11 cellular contexts compared by ENCODE assay signal in genomic region chr1:181318858-181319235, GRCh38.
DNase-seq lines count a peak whose midpoint lies in the region; ATAC-seq, FAIRE-seq and TF ChIP-seq lines count a peak whose summit lies in the region.
"Had no signal": no experiment of that assay in that cellular context is flagged by ENCODE, and none has a peak within 500 bp of the region (broad histone marks: within the 10 kb centered on the region; RNA-seq: fewer than 3 reads in every experiment).

No MANE protein-coding gene starts in this region.

- H3K79me1 ChIP-seq in H1 (ENCODE audit: low read depth, low read length) (no peaks in the 10 kb centered on the region; the same call in 1 of the 2 replicates), neuronal stem cell (ENCODE audit: low read depth, low read length) (no peaks in the 10 kb centered on the region)

- no peak overlapping the region for H4K5ac ChIP-seq in H1 (ENCODE audit: insufficient read length, low read depth, low read length)

- H2AK5ac ChIP-seq in H1 (ENCODE audit: low read depth, low read length) (no peak overlapping the region), neuronal stem cell (ENCODE audit: low read depth, low read length) (no peak overlapping the region)

- no peak overlapping the region for H3K56ac ChIP-seq in H1 (replicated peaks; ENCODE audit: insufficient read length, low read depth, low read length)

- H3K36me3 ChIP-seq in GM23248 (ENCODE audit: low read depth) (no peaks in the 10 kb centered on the region), H1 (ENCODE audit: control insufficient read depth in 2 of 4, insufficient read depth in 4 of 4, low read length in 3 of 4) (no peaks in the 10 kb centered on the region), neuronal stem cell (replicated peaks in 1 of 2; ENCODE audit: control insufficient read depth in 2 of 2, insufficient read depth in 2 of 2, low read length in 2 of 2) (no peaks in the 10 kb centered on the region)
- H3K36me3 ChIP-seq: cardiac muscle cell had no signal

- H3K4ac ChIP-seq in H1 (replicated peaks; ENCODE audit: insufficient read length, low read depth, low read length), result no peak overlapping the region
- no peak overlapping the region for H3K4ac ChIP-seq in neuronal stem cell (ENCODE audit: low read length)

- no peaks in the 10 kb centered on the region for H3K36me3 Mint-ChIP-seq in activated CD4-positive, alpha-beta T cell treated with anti-CD3 and anti-CD28 coated beads, Interleukin-2, amount 10 ng/mL, durations not matched to agents 7 days and 5 days (ENCODE audit: low read depth)

- H3K27ac ChIP-seq in GM23248, result no peak overlapping the region
- no peak overlapping the region for H3K27ac ChIP-seq in H1 (ENCODE audit: low read depth, low read length)
- H3K27ac ChIP-seq in neuronal stem cell (replicated peaks; ENCODE audit: low read length), result no peak overlapping the region
- H3K27ac ChIP-seq: cardiac muscle cell had no signal

- in situ Hi-C loops in GM23248 (cut with MboI), result no loop called here

- POLR2A ChIA-PET in activated CD4-positive, alpha-beta T cell treated with anti-CD3 and anti-CD28 coated beads, Interleukin-2, amount 10 ng/mL, durations not matched to agents 7 days and 5 days (lab: Charles Lee), result no interaction called here
- POLR2A ChIA-PET in H1 (lab: Charles Lee; ENCODE audit: partially characterized antibody) (interaction anchor here (1.2 kb wide), 1 partner anchor 20 kb away, joined by 4 read pairs; no protein-coding TSS in a partner anchor), GM10248 (lab: Yijun Ruan, JAX) (no interaction called here)

- no peaks in the 10 kb centered on the region for H3K9me2 ChIP-seq in GM23248 (ENCODE audit: insufficient read depth)

- peaks cover 10% of the 10 kb centered on the region for H3K23me2 ChIP-seq in H1 (ENCODE audit: low read depth, low read length)

- H3K4me1 Mint-ChIP-seq in activated CD4-positive, alpha-beta T cell treated with anti-CD3 and anti-CD28 coated beads, Interleukin-2, amount 10 ng/mL, durations not matched to agents 7 days and 5 days, result peaks cover 28% of the 10 kb centered on the region
- H3K4me1 Mint-ChIP-seq: activated B cell treated with CpG ODN at 0.5 μM for 24 hours had no signal

- no peak overlapping the region for H3K14ac ChIP-seq in H1 (ENCODE audit: insufficient read length)
- no peak overlapping the region for H3K14ac ChIP-seq in neuronal stem cell (ENCODE audit: low read length)

- H3K79me2 ChIP-seq in GM23248 (ENCODE audit: insufficient read depth), result no peaks in the 10 kb centered on the region
- H3K79me2 ChIP-seq in H1 (ENCODE audit: control insufficient read depth in 1 of 2, insufficient read depth in 2 of 2, low read length in 2 of 2), result no peaks in the 10 kb centered on the region

- H3K4me2 ChIP-seq in GM23248 (ENCODE audit: unreplicated experiment) (no peak overlapping the region), H1 (ENCODE audit: insufficient read depth in 1 of 2, low read depth in 2 of 2, low read length in 2 of 2) (peak overlapping the region; percentile 97 to 99), neuronal stem cell (ENCODE audit: insufficient read depth, low read length, poor library complexity, severe bottlenecking) (peak overlapping the region; percentile 82)

- no peak for TF ChIP-seq EP300 in H1 (IDR thresholded peaks at IDR 0.05; ENCODE audit: borderline replicate concordance in 1 of 2, low read depth in 2 of 2, low read length in 2 of 2)

- H3K4me3 ChIP-seq in GM23248 (peak overlapping the region; percentile 37; the same call in 1 of the 2 replicates), H1 (ENCODE audit: extremely low read depth in 1 of 4, insufficient read depth in 2 of 4, low read depth in 3 of 4, low read length in 4 of 4) (peak overlapping the region; percentile 42 to 69 (median 55)), neuronal stem cell (ENCODE audit: low read length in 2 of 2) (peak overlapping the region in 1 of 2 donors; percentile 27)

- H3K27ac Mint-ChIP-seq in activated CD4-positive, alpha-beta T cell treated with anti-CD3 and anti-CD28 coated beads, Interleukin-2, amount 10 ng/mL, durations not matched to agents 7 days and 5 days, result no peak overlapping the region
- H3K27ac Mint-ChIP-seq: activated B cell treated with CpG ODN at 0.5 μM for 24 hours had no signal

- H4K91ac ChIP-seq in H1 (replicated peaks; ENCODE audit: insufficient read length, low read length), result no peak overlapping the region
- no peak overlapping the region for H4K91ac ChIP-seq in neuronal stem cell (ENCODE audit: low read depth, low read length, poor library complexity)

- H2BK12ac ChIP-seq in H1 (ENCODE audit: low read depth, low read length) (no peak overlapping the region), neuronal stem cell (ENCODE audit: low read length) (no peak overlapping the region)

- H2BK15ac ChIP-seq in H1 (ENCODE audit: low read length) (no peak overlapping the region), neuronal stem cell (ENCODE audit: low read length) (no peak overlapping the region)

- WGBS in GM23248 (ENCODE audit: low coverage in 1 of 2, low lambda C conversion rate in 2 of 2, missing lambda C conversion rate in 2 of 2), 2 experiments, result 1 to 2% methylated on average over 12 of the region's 12 CpGs
- WGBS in H1 (ENCODE audit: extremely low coverage in 1 of 2, insufficient coverage in 1 of 2, insufficient read length in 1 of 2, insufficient replicate concordance in 2 of 2, low coverage in 1 of 2, low lambda C conversion rate in 2 of 2, missing lambda C conversion rate in 1 of 2), 2 experiments, result 16% methylated on average over 12 of the region's 12 CpGs; no CpG with 5 or more reads in 1 of the 2 experiments
- no CpG with 5 or more reads among the region's 12 CpGs for WGBS in neuronal stem cell (ENCODE audit: extremely low coverage in 2 of 2, insufficient read length in 2 of 2, insufficient replicate concordance in 1 of 2), 2 donors

- H3K9me3 Mint-ChIP-seq in activated CD4-positive, alpha-beta T cell treated with anti-CD3 and anti-CD28 coated beads, Interleukin-2, amount 10 ng/mL, durations not matched to agents 7 days and 5 days, result no peaks in the 10 kb centered on the region
- H3K9me3 Mint-ChIP-seq: activated B cell treated with CpG ODN at 0.5 μM for 24 hours had no signal

- H2AFZ ChIP-seq in GM23248 (0 out of 2 replicates have a peak overlapping the region, but pooled peaks have one; percentile 19), H1 (ENCODE audit: low read length) (peak overlapping the region; percentile 18), neuronal stem cell (ENCODE audit: low read length) (no peak overlapping the region)

- FAIRE-seq in H1 (lab: Jason Lieb, UNC), result no peak

- H3K18ac ChIP-seq in H1 (ENCODE audit: extremely low read depth, low read length) (no peak overlapping the region), neuronal stem cell (ENCODE audit: low read length) (peak overlapping the region; percentile 46)

- H2BK120ac ChIP-seq in H1 (replicated peaks; ENCODE audit: low read depth, low read length), result no peak overlapping the region
- H2BK120ac ChIP-seq in neuronal stem cell (ENCODE audit: low read depth, low read length), result no peak overlapping the region

- no peaks in the 10 kb centered on the region for H3F3A ChIP-seq in GM23248 (ENCODE audit: insufficient read depth)

- H3K9ac ChIP-seq in GM23248 (no peak overlapping the region), H1 (replicated peaks in 1 of 4; ENCODE audit: extremely low read depth in 1 of 4, low read depth in 3 of 4, low read length in 3 of 4) (no peak overlapping the region; a peak in 1 of 7 replicates), neuronal stem cell (ENCODE audit: low read depth, low read length, poor library complexity) (no peak overlapping the region)

- no peak for TF ChIP-seq POLR2A in H1 (IDR thresholded peaks at IDR 0.05; ENCODE audit: control extremely low read depth in 1 of 2, low read depth in 2 of 2, low read length in 2 of 2)

- H2BK5ac ChIP-seq in H1 (ENCODE audit: low read depth, low read length) (no peak overlapping the region), neuronal stem cell (ENCODE audit: low read length) (no peak overlapping the region)

- TF ChIP-seq CTCF in H1 (IDR thresholded peaks at IDR 0.05; ENCODE audit: control extremely low read depth in 1 of 3, insufficient read depth in 1 of 3, low read depth in 1 of 3, low read length in 3 of 3) (no peak), GM10248 (IDR thresholded peaks at IDR 0.05; ENCODE audit: control extremely low read depth, extremely low read depth, low read depth, missing control alignments) (no peak)

- TF ChIP-seq RAD21 in H1 (IDR thresholded peaks at IDR 0.05 in 1 of 2, conservative IDR thresholded peaks at IDR 0.05 in 1 of 2; ENCODE audit: low read depth in 2 of 2, low read length in 2 of 2), result no peak

- peaks cover 67% of the 10 kb centered on the region for H3K27me3 Mint-ChIP-seq in activated CD4-positive, alpha-beta T cell treated with anti-CD3 and anti-CD28 coated beads, Interleukin-2, amount 10 ng/mL, durations not matched to agents 7 days and 5 days

- H4K20me1 ChIP-seq in GM23248 (ENCODE audit: insufficient read depth) (no peaks in the 10 kb centered on the region), H1 (replicated peaks in 1 of 2; ENCODE audit: control insufficient read depth in 1 of 2, insufficient read depth in 2 of 2, low read length in 2 of 2) (peaks cover 1 to 2% of the 10 kb centered on the region in 2 experiments)

- H3K23ac ChIP-seq in H1 (ENCODE audit: insufficient read length), result no peak overlapping the region
- peak overlapping the region; percentile 0 for H3K23ac ChIP-seq in neuronal stem cell (ENCODE audit: low read depth, low read length, poor library complexity)

- H3K4me1 ChIP-seq in GM23248 (ENCODE audit: insufficient read depth) (no peaks in the 10 kb centered on the region), H1 (replicated peaks in 1 of 4; ENCODE audit: control insufficient read depth in 3 of 4, insufficient read depth in 4 of 4, low read length in 3 of 4) (peaks cover 0 to 21% (median 4%) of the 10 kb centered on the region in 4 experiments; a peak in 6 of 7 replicates), neuronal stem cell (ENCODE audit: control insufficient read depth in 2 of 2, insufficient read depth in 1 of 2, low read depth in 1 of 2, low read length in 2 of 2) (peaks cover 8 to 16% of the 10 kb centered on the region in 2 donors)

- CTCF ChIA-PET in activated CD4-positive, alpha-beta T cell treated with anti-CD3 and anti-CD28 coated beads, Interleukin-2, amount 10 ng/mL, durations not matched to agents 7 days and 5 days (lab: Charles Lee), result no interaction called here
- CTCF ChIA-PET in H1 (lab: Charles Lee; ENCODE audit: partially characterized antibody), result interaction anchor here (1.0 kb wide), 1 partner anchor 235 kb away, joined by 3 read pairs; no protein-coding TSS in a partner anchor
- CTCF ChIA-PET in GM10248 (lab: Yijun Ruan, JAX), result no interaction called here

- DNase-seq in GM23248, result peak; percentile 70
- DNase-seq in activated CD4-positive, alpha-beta T cell treated with anti-CD3 and anti-CD28 coated beads, Interleukin-2, amount 10 ng/mL, durations not matched to agents 7 days and 5 days, result no peak
- DNase-seq in H1 (ENCODE audit: low read depth in 1 of 2, low spot score in 2 of 2), result no peak
- DNase-seq in neuronal stem cell (ENCODE audit: low spot score), result no peak
- DNase-seq in GM10248 (ENCODE audit: extremely low spot score), result no peak
- no peak for DNase-seq in NCI-H1436 (lab: John Stamatoyannopoulos, UW)
- DNase-seq in posterior vena cava (ENCODE audit: low spot score), result no peak
- DNase-seq: activated B cell treated with CpG ODN at 0.5 μM for 24 hours, NCI-H2081 had no signal

- intact Hi-C loops in posterior vena cava (cut with DNase I), result no loop called here

- no peak overlapping the region for H2BK20ac ChIP-seq in H1 (ENCODE audit: low read length)

- H3K9me3 ChIP-seq in GM23248 (ENCODE audit: low read depth), result no peaks in the 10 kb centered on the region
- no peaks in the 10 kb centered on the region for H3K9me3 ChIP-seq in H1 (ENCODE audit: insufficient read depth in 2 of 2, low read depth in 1 of 2, low read length in 1 of 2)
- peaks cover 0 to 3% of the 10 kb centered on the region in 2 donors for H3K9me3 ChIP-seq in neuronal stem cell (replicated peaks in 1 of 2; ENCODE audit: control insufficient read depth in 2 of 2, insufficient read depth in 1 of 2, low read depth in 1 of 2, low read length in 2 of 2)

- peak overlapping the region; percentile 44 for H3K4me3 Mint-ChIP-seq in activated CD4-positive, alpha-beta T cell treated with anti-CD3 and anti-CD28 coated beads, Interleukin-2, amount 10 ng/mL, durations not matched to agents 7 days and 5 days
- H3K4me3 Mint-ChIP-seq: activated B cell treated with CpG ODN at 0.5 μM for 24 hours had no signal

- H4K8ac ChIP-seq in H1 (ENCODE audit: extremely low read depth, insufficient read depth, low read length), result no peak overlapping the region
- H4K8ac ChIP-seq in neuronal stem cell (ENCODE audit: low read depth, low read length), result no peak overlapping the region

- ATAC-seq in HG03571 (IDR thresholded peaks at IDR 0.05; ENCODE audit: unreplicated experiment), result no peak

- H3K27me3 ChIP-seq in GM23248 (replicated peaks; ENCODE audit: insufficient read depth), result peaks cover 81% of the 10 kb centered on the region
- peaks cover 37 to 54% (median 48%) of the 10 kb centered on the region in 4 experiments for H3K27me3 ChIP-seq in H1 (replicated peaks in 1 of 4; ENCODE audit: control insufficient read depth in 3 of 4, extremely low read depth in 1 of 4, insufficient read depth in 3 of 4, low read length in 3 of 4)
- H3K27me3 ChIP-seq in neuronal stem cell (ENCODE audit: control insufficient read depth in 3 of 3, insufficient read depth in 3 of 3, low read depth in 1 of 3, low read length in 3 of 3), result peaks cover 14 to 66% (median 48%) of the 10 kb centered on the region in 3 experiments
